In the genomic region with DNA sequence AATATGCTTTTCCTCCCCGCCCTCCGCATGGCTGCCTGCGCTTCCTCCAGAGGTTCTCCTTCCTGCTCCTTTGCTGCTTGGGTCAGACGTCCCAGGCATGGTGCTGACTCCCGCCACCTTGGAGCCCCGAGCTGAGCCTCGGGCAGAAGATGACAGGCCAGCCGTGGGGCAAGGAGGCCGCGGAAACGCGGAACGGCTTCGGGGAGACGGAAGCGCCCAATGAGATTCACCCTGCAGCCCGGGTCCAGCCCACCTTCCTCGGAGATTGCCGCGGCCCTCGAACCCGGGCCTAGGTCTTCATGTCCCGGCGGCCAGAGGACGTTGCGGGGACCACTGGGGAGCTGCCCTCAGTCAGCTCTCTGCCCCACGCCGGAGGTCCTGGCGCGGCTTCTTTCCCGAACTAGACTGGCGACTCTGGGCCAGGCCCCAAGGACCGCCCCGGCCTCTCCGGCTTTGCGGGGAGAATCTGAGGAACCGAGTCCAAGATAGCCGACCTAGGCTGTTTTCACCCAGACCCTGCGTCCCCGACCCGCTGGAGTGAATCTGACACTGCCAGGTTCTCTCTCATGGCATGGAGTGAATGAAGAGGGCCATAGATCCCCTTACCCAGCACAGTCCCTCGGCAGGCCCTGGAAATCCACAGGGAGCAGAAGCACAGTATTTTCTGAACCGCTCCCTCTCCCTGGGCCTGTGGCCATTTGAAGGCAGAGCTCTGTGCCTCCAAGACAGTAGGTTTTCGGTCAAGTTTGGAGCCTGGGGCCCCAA, we compare ENCODE assay signal across 15 cellular contexts. TPM values are rescaled to one million over a fixed set of nuclear protein-coding genes. Genes with fewer than 3 reads are reported as not detected.
A peak's percentile ranks its signal among the peaks of the same experiment; 100 is the strongest.
DNase-seq lines count a peak whose midpoint lies in the region; ATAC-seq and TF ChIP-seq lines count a peak whose summit lies in the region.
"Had no signal": no experiment of that assay in that cellular context is flagged by ENCODE, and none has a peak within 500 bp of the region (broad histone marks: within the 10 kb centered on the region; RNA-seq: fewer than 3 reads in every experiment).

No MANE protein-coding gene starts in this region.

- TF ChIP-seq CTCF in ascending aorta (IDR thresholded peaks at IDR 0.05): no peak

- H3K36me3 Mint-ChIP-seq in activated CD8-positive, alpha-beta memory T cell treated with anti-CD3 and anti-CD28 coated beads, Interleukin-2, amount 10 ng/mL, durations not matched to agents 7 days and 5 days: peaks cover 16% of the 10 kb centered on the region
- peaks cover 9% of the 10 kb centered on the region for H3K36me3 Mint-ChIP-seq in T-helper 17 cell (ENCODE audit: low read depth)
- peaks cover 53% of the 10 kb centered on the region for H3K36me3 Mint-ChIP-seq in stimulated activated effector memory CD8-positive, alpha-beta T cell treated with anti-CD3 and anti-CD28 coated beads, Interleukin-12 subunit alpha, Interleukin-12 subunit beta, amount 100 ng/mL, for 72 hours

- no peak for DNase-seq in activated CD8-positive, alpha-beta memory T cell treated with anti-CD3 and anti-CD28 coated beads, Interleukin-2, amount 10 ng/mL, durations not matched to agents 7 days and 5 days
- DNase-seq in activated CD8-positive, alpha-beta memory T cell treated with anti-CD3 and anti-CD28 coated beads for 24 hours: no peak
- DNase-seq in T-helper 17 cell: no peak
- DNase-seq in stimulated activated effector memory CD8-positive, alpha-beta T cell treated with anti-CD3 and anti-CD28 coated beads, Interleukin-12 subunit alpha, Interleukin-12 subunit beta, amount 100 ng/mL, for 72 hours (ENCODE audit: low spot score in 2 of 2): no peak
- DNase-seq in ascending aorta (ENCODE audit: low spot score in 2 of 2): no peak
- DNase-seq in GF-D8 (lab: John Stamatoyannopoulos, UW): no peak
- DNase-seq: activated CD4-positive, alpha-beta T cell treated with anti-CD3 and anti-CD28 coated beads for 4 hours; natural killer cell; NCI-H2081; NCI-H526 treated with DMSO at 0.1 percent for 48 hours had no signal

- peak overlapping the region; percentile 17 for H3K4me3 Mint-ChIP-seq in activated CD8-positive, alpha-beta memory T cell treated with anti-CD3 and anti-CD28 coated beads, Interleukin-2, amount 10 ng/mL, durations not matched to agents 7 days and 5 days
- H3K4me3 Mint-ChIP-seq in T-helper 17 cell: peak overlapping the region; percentile 66
- H3K4me3 Mint-ChIP-seq in stimulated activated effector memory CD8-positive, alpha-beta T cell treated with anti-CD3 and anti-CD28 coated beads, Interleukin-12 subunit alpha, Interleukin-12 subunit beta, amount 100 ng/mL, for 72 hours: peak overlapping the region; percentile 56

- CTCF ChIA-PET in activated CD8-positive, alpha-beta memory T cell treated with anti-CD3 and anti-CD28 coated beads, Interleukin-2, amount 10 ng/mL, durations not matched to agents 7 days and 5 days (lab: Charles Lee): interaction anchor here (1.1 kb wide), 1 partner anchor 11 kb away, joined by 3 read pairs; no protein-coding TSS in a partner anchor

- H3K4me1 Mint-ChIP-seq in activated CD8-positive, alpha-beta memory T cell treated with anti-CD3 and anti-CD28 coated beads, Interleukin-2, amount 10 ng/mL, durations not matched to agents 7 days and 5 days: peaks cover 29% of the 10 kb centered on the region
- H3K4me1 Mint-ChIP-seq in T-helper 17 cell: peaks cover 39% of the 10 kb centered on the region
- H3K4me1 Mint-ChIP-seq in stimulated activated effector memory CD8-positive, alpha-beta T cell treated with anti-CD3 and anti-CD28 coated beads, Interleukin-12 subunit alpha, Interleukin-12 subunit beta, amount 100 ng/mL, for 72 hours: peaks cover 70% of the 10 kb centered on the region

- H3K9me3 ChIP-seq in T-helper 17 cell (ENCODE audit: control insufficient read depth, low read length, poor library complexity, severe bottlenecking) (peaks cover 7% of the 10 kb centered on the region), iPS-15b (ENCODE audit: control insufficient read depth, insufficient read depth, low read length) (no peaks in the 10 kb centered on the region), ascending aorta (peaks cover 0 to under 1% of the 10 kb centered on the region in 2 donors)

- H3K27ac Mint-ChIP-seq in activated CD8-positive, alpha-beta memory T cell treated with anti-CD3 and anti-CD28 coated beads, Interleukin-2, amount 10 ng/mL, durations not matched to agents 7 days and 5 days: peak overlapping the region; percentile 57
- H3K27ac Mint-ChIP-seq in T-helper 17 cell: peak overlapping the region; percentile 69
- no peak overlapping the region for H3K27ac Mint-ChIP-seq in stimulated activated effector memory CD8-positive, alpha-beta T cell treated with anti-CD3 and anti-CD28 coated beads, Interleukin-12 subunit alpha, Interleukin-12 subunit beta, amount 100 ng/mL, for 72 hours

- H3K4me3 ChIP-seq in iPS-15b (ENCODE audit: low read depth, low read length) (peak overlapping the region; percentile 53), ascending aorta (no peak overlapping the region)

- H3K9me3 Mint-ChIP-seq in activated CD8-positive, alpha-beta memory T cell treated with anti-CD3 and anti-CD28 coated beads, Interleukin-2, amount 10 ng/mL, durations not matched to agents 7 days and 5 days (ENCODE audit: low read depth): no peaks in the 10 kb centered on the region
- H3K9me3 Mint-ChIP-seq in stimulated activated effector memory CD8-positive, alpha-beta T cell treated with anti-CD3 and anti-CD28 coated beads, Interleukin-12 subunit alpha, Interleukin-12 subunit beta, amount 100 ng/mL, for 72 hours: peaks cover 2% of the 10 kb centered on the region
- H3K9me3 Mint-ChIP-seq: natural killer cell; stimulated activated naive CD8-positive, alpha-beta T cell treated with anti-CD3 and anti-CD28 coated beads, Interleukin-15, Interleukin-2, amounts not matched to agents 100 ng/mL and 50 ng/mL, for 24 hours had no signal

- peaks cover 98% of the 10 kb centered on the region for H3K27me3 Mint-ChIP-seq in activated CD8-positive, alpha-beta memory T cell treated with anti-CD3 and anti-CD28 coated beads, Interleukin-2, amount 10 ng/mL, durations not matched to agents 7 days and 5 days
- H3K27me3 Mint-ChIP-seq in T-helper 17 cell: peaks cover 91% of the 10 kb centered on the region

- intact Hi-C loops in ascending aorta (cut with DNase I): no loop called here

- H3K36me3 ChIP-seq in iPS-15b (ENCODE audit: control insufficient read depth, insufficient read depth, low read length): no peaks in the 10 kb centered on the region
- no peaks in the 10 kb centered on the region for H3K36me3 ChIP-seq in ascending aorta

- peaks cover 40% of the 10 kb centered on the region for H3K4me1 ChIP-seq in iPS-15b (ENCODE audit: control insufficient read depth, insufficient read depth, low read length)
- H3K4me1 ChIP-seq in ascending aorta: peaks cover 6 to 22% of the 10 kb centered on the region in 2 donors

- ATAC-seq in activated CD8-positive, alpha-beta memory T cell treated with anti-CD3 and anti-CD28 coated beads, Interleukin-2, amount 10 ng/mL, durations not matched to agents 7 days and 5 days: no peak
- ATAC-seq in T-helper 17 cell (no peak), GM19395 (IDR thresholded peaks at IDR 0.05; ENCODE audit: unreplicated experiment) (no peak)
- ATAC-seq in stimulated activated effector memory CD8-positive, alpha-beta T cell treated with anti-CD3 and anti-CD28 coated beads, Interleukin-12 subunit alpha, Interleukin-12 subunit beta, amount 100 ng/mL, for 72 hours: no peak
- ATAC-seq: HCT116, natural killer cell had no signal

- H3K9ac ChIP-seq in iPS-15b (ENCODE audit: low read depth, low read length): no peak overlapping the region

- H3K27me3 ChIP-seq in iPS-15b (ENCODE audit: control insufficient read depth, insufficient read depth, low read length): peaks cover 99% of the 10 kb centered on the region
- H3K27me3 ChIP-seq in ascending aorta: peaks cover 50% of the 10 kb centered on the region

- H3K27ac ChIP-seq in ascending aorta: no peak overlapping the region

RNA-seq across cellular contexts. Expression of gene BARHL2, which starts 9.8 kb away (rescaled TPM):
- total RNA-seq in activated CD8-positive, alpha-beta memory T cell treated with anti-CD3 and anti-CD28 coated beads, Interleukin-2, amount 10 ng/mL, durations not matched to agents 7 days and 5 days: not detected
- not detected for total RNA-seq in T-helper 17 cell
- total RNA-seq in ascending aorta: not detected
- total RNA-seq: glomerular endothelial cell, natural killer cell had no signal
